In the genomic region with DNA sequence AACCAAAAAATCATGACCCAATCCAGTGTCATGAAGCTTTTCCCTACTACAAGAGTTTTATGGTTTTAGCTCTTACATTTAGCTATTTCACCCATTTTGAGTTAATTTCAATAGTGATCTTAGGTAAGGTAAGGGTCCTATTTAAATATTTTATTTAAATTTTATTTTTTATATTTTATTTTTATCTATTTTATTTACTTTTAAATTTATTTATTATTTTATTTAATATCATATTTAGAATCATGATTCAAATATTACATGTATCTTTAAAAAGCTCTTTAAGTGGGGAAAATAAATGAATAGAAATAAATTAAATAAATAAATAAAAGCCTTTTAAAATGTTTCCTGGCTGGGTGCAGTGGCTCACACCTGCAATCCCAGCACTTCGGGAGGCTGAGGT, we compare ENCODE assay signal across 18 cellular contexts.
DNase-seq lines count a peak whose midpoint lies in the region; ATAC-seq, FAIRE-seq and TF ChIP-seq lines count a peak whose summit lies in the region.
"Had no signal": no experiment of that assay in that cellular context is flagged by ENCODE, and none has a peak within 500 bp of the region (broad histone marks: within the 10 kb centered on the region; RNA-seq: fewer than 3 reads in every experiment).

No MANE protein-coding gene starts in this region.

- H3K79me2 ChIP-seq in mammary epithelial cell (ENCODE audit: insufficient read depth, low read length): no peaks in the 10 kb centered on the region

- dilution Hi-C loops in mammary epithelial cell (cut with HindIII; ENCODE audit: low sequenced_read_pairs): no loop called here

- no peak overlapping the region for H3K4me3 Mint-ChIP-seq in activated T-cell treated with anti-CD3 and anti-CD28 coated beads, Interleukin-2, amount 50 U/mL, for 24 hours
- H3K4me3 Mint-ChIP-seq: CD4-positive, alpha-beta memory T cell; HFFc6 had no signal

- no peaks in the 10 kb centered on the region for H4K20me1 ChIP-seq in mammary epithelial cell (ENCODE audit: insufficient read depth, low read length)

- no peak for TF ChIP-seq CTCF in mammary epithelial cell (conservative IDR thresholded peaks at IDR 0.05 in 1 of 2, IDR thresholded peaks at IDR 0.05 in 1 of 2; ENCODE audit: extremely low read depth in 1 of 2, insufficient read depth in 1 of 2, low read depth in 1 of 2, low read length in 2 of 2)

- no peaks in the 10 kb centered on the region for H3K9me3 ChIP-seq in mammary epithelial cell (replicated peaks; ENCODE audit: insufficient read depth, low read length)
- H3K9me3 ChIP-seq: HAP-1 had no signal

- no peaks in the 10 kb centered on the region for H3K27me3 ChIP-seq in mammary epithelial cell (ENCODE audit: insufficient read depth, low read length)

- H3K4me3 ChIP-seq in mammary epithelial cell (replicated peaks in 1 of 3; ENCODE audit: insufficient read depth in 1 of 3, low read depth in 2 of 3, low read length in 3 of 3): no peak overlapping the region
- H3K4me3 ChIP-seq: HAP-1 had no signal

- BruUV-seq in mammary epithelial cell (replicated peaks; lab: Mats Ljungman, UMichigan): no TSS peak

- no peaks in the 10 kb centered on the region for H3K4me1 ChIP-seq in mammary epithelial cell (ENCODE audit: insufficient read depth, low read length)
- H3K4me1 ChIP-seq: HAP-1 had no signal

- peaks cover 18% of the 10 kb centered on the region for H3K27me3 Mint-ChIP-seq in activated T-cell treated with anti-CD3 and anti-CD28 coated beads, Interleukin-2, amount 50 U/mL, for 24 hours

- H3K4me2 ChIP-seq in mammary epithelial cell (ENCODE audit: insufficient read depth, low read depth, low read length): no peak overlapping the region

- peak; percentile 93 for FAIRE-seq in TTC549 (lab: Jason Lieb, UNC)
- FAIRE-seq in endometrium (lab: Jason Lieb, UNC): peak; percentile 70
- FAIRE-seq: GM12892, H54 had no signal

- H3K27ac Mint-ChIP-seq in activated T-cell treated with anti-CD3 and anti-CD28 coated beads, Interleukin-2, amount 50 U/mL, for 24 hours: no peak overlapping the region
- H3K27ac Mint-ChIP-seq: CD4-positive, alpha-beta memory T cell; HFFc6 had no signal

- in situ Hi-C loops in mammary epithelial cell (cut with MboI; ENCODE audit: low sequenced_read_pairs in 2 of 2): no loop called here

- no peak overlapping the region for H2AFZ ChIP-seq in mammary epithelial cell (ENCODE audit: low read depth, low read length)

- no peak for ATAC-seq in HG03097 (IDR thresholded peaks at IDR 0.05; ENCODE audit: low FRiP score, unreplicated experiment)

- H3K36me3 ChIP-seq in mammary epithelial cell (ENCODE audit: insufficient read depth, low read length): no peaks in the 10 kb centered on the region
- H3K36me3 ChIP-seq: HAP-1 had no signal

- DNase-seq in mesenteric fat pad (ENCODE audit: low spot score) (peak; percentile 5), mammary epithelial cell (no peak)
- DNase-seq in central memory CD4-positive, alpha-beta T cell: no peak
- no peak for DNase-seq in activated T-cell treated with anti-CD3 and anti-CD28 coated beads, Interleukin-2, amount 50 U/mL, for 24 hours
- DNase-seq: C1 segment of cervical spinal cord; Calu3; CD4-positive, alpha-beta memory T cell; COR-L47; DMS53; DMS79 treated with DMSO at 0.1 percent for 48 hours; GOT3; HFFc6 had no signal

- no peak overlapping the region for H3K27ac ChIP-seq in mammary epithelial cell (ENCODE audit: insufficient read depth, low read depth, low read length)

- no peak overlapping the region for H3K9ac ChIP-seq in mammary epithelial cell (ENCODE audit: insufficient read depth, low read length)

- intact Hi-C loops in mammary epithelial cell (cut with micrococcal nuclease): no loop called here

- H3K9me3 Mint-ChIP-seq in activated T-cell treated with anti-CD3 and anti-CD28 coated beads, Interleukin-2, amount 50 U/mL, for 24 hours: no peaks in the 10 kb centered on the region
- H3K9me3 Mint-ChIP-seq: HFFc6 had no signal

- H3K36me3 Mint-ChIP-seq in activated T-cell treated with anti-CD3 and anti-CD28 coated beads, Interleukin-2, amount 50 U/mL, for 24 hours (ENCODE audit: low read depth): no peaks in the 10 kb centered on the region
- H3K36me3 Mint-ChIP-seq: CD4-positive, alpha-beta memory T cell had no signal

- no peaks in the 10 kb centered on the region for H3K4me1 Mint-ChIP-seq in activated T-cell treated with anti-CD3 and anti-CD28 coated beads, Interleukin-2, amount 50 U/mL, for 24 hours (ENCODE audit: low read depth)
- H3K4me1 Mint-ChIP-seq: CD4-positive, alpha-beta memory T cell had no signal

- WGBS in mammary epithelial cell (ENCODE audit: low coverage, missing lambda C conversion rate): 69% methylated on average over 1 of the region's 1 CpG

- CTCF ChIA-PET in mammary epithelial cell (lab: Charles Lee; ENCODE audit: low non-redundant PET): no interaction called here
